Comparison of ENCODE assay signal across 8 cellular contexts in genomic region chr3:65342084-65342683, GRCh38.
A peak's percentile ranks its signal among the peaks of the same experiment; 100 is the strongest.
DNase-seq lines count a peak whose midpoint lies in the region; ATAC-seq and TF ChIP-seq lines count a peak whose summit lies in the region.
"Had no signal": no experiment of that assay in that cellular context is flagged by ENCODE, and none has a peak within 500 bp of the region (broad histone marks: within the 10 kb centered on the region; RNA-seq: fewer than 3 reads in every experiment).

No MANE protein-coding gene starts in this region.

- H2BK120ac ChIP-seq in neuronal stem cell (ENCODE audit: low read depth, low read length), result no peak overlapping the region

- no peak overlapping the region for H2AK5ac ChIP-seq in neuronal stem cell (ENCODE audit: low read depth, low read length)

- no peaks in the 10 kb centered on the region for H4K20me1 ChIP-seq in OCI-LY7 (ENCODE audit: insufficient read depth, low read length)

- POLR2A ChIA-PET in OCI-LY7 (lab: Charles Lee), result no interaction called here

- H4K8ac ChIP-seq in neuronal stem cell (ENCODE audit: low read depth, low read length), result no peak overlapping the region

- no peak overlapping the region for H3K9ac ChIP-seq in neuronal stem cell (ENCODE audit: low read depth, low read length, poor library complexity)

- H3K9me3 ChIP-seq in OCI-LY7 (ENCODE audit: low read length) (no peaks in the 10 kb centered on the region), neuronal stem cell (replicated peaks in 1 of 2; ENCODE audit: control insufficient read depth in 2 of 2, insufficient read depth in 1 of 2, low read depth in 1 of 2, low read length in 2 of 2) (no peaks in the 10 kb centered on the region)

- H3K4me2 ChIP-seq in OCI-LY7 (ENCODE audit: low read length) (no peak overlapping the region), neuronal stem cell (ENCODE audit: insufficient read depth, low read length, poor library complexity, severe bottlenecking) (no peak overlapping the region)

- H2BK15ac ChIP-seq in neuronal stem cell (ENCODE audit: low read length), result no peak overlapping the region

- H3K27me3 Mint-ChIP-seq in HFFc6 (ENCODE audit: insufficient read depth) (peaks cover 8% of the 10 kb centered on the region), endothelial cell (ENCODE audit: unreplicated experiment) (peaks cover 1% of the 10 kb centered on the region)

- H4K91ac ChIP-seq in neuronal stem cell (ENCODE audit: low read depth, low read length, poor library complexity), result no peak overlapping the region

- WGBS in neuronal stem cell (ENCODE audit: extremely low coverage in 2 of 2, insufficient read length in 2 of 2, insufficient replicate concordance in 1 of 2), 2 donors, result no CpG with 5 or more reads among the region's 12 CpGs

- H3K4me1 ChIP-seq in OCI-LY7 (ENCODE audit: insufficient read depth, low read length, poor library complexity, severe bottlenecking) (no peaks in the 10 kb centered on the region), neuronal stem cell (ENCODE audit: control insufficient read depth in 2 of 2, insufficient read depth in 1 of 2, low read depth in 1 of 2, low read length in 2 of 2) (peaks cover 2 to 4% of the 10 kb centered on the region in 2 donors)

- no peak overlapping the region for H3K27ac ChIP-seq in OCI-LY7 (ENCODE audit: low read depth, low read length, poor library complexity, severe bottlenecking)
- H3K27ac ChIP-seq in neuronal stem cell (replicated peaks; ENCODE audit: low read length), result no peak overlapping the region
- H3K27ac ChIP-seq: skin epidermis had no signal

- peak; percentile 73 for TF ChIP-seq CTCF in GM12865 (IDR thresholded peaks at IDR 0.05; ENCODE audit: insufficient read depth, low read depth, low read length, missing control alignments)
- TF ChIP-seq CTCF in HFFc6 (IDR thresholded peaks at IDR 0.05), result peak; percentile 87
- peak; percentile 78 for TF ChIP-seq CTCF in OCI-LY7 (conservative IDR thresholded peaks at IDR 0.05; ENCODE audit: low read length)
- peak; percentile 80 for TF ChIP-seq CTCF in endothelial cell (IDR thresholded peaks at IDR 0.05; ENCODE audit: unreplicated experiment)

- H2BK5ac ChIP-seq in neuronal stem cell (ENCODE audit: low read length), result no peak overlapping the region

- CTCF ChIA-PET in OCI-LY7 (lab: Charles Lee; ENCODE audit: unreplicated experiment), result no interaction called here

- H2BK12ac ChIP-seq in neuronal stem cell (ENCODE audit: low read length), result no peak overlapping the region

- H3K36me3 Mint-ChIP-seq in HFFc6 (ENCODE audit: low read depth) (no peaks in the 10 kb centered on the region), endothelial cell (ENCODE audit: low read depth, unreplicated experiment) (no peaks in the 10 kb centered on the region)

- peak; percentile 60 for DNase-seq in GM12865 (ENCODE audit: low read depth)
- peak; percentile 14 for DNase-seq in HFFc6
- peak; percentile 28 for DNase-seq in OCI-LY7 (ENCODE audit: low spot score)
- DNase-seq in endothelial cell (ENCODE audit: low spot score), result peak; percentile 75
- peak; percentile 59 for DNase-seq in neuronal stem cell (ENCODE audit: low spot score)
- DNase-seq in superior temporal gyrus (ENCODE audit: extremely low spot score), result no peak
- DNase-seq in sciatic nerve (ENCODE audit: low spot score), result no peak

- H3K4ac ChIP-seq in neuronal stem cell (ENCODE audit: low read length), result no peak overlapping the region

- no peak overlapping the region for H3K18ac ChIP-seq in neuronal stem cell (ENCODE audit: low read length)

- no peaks in the 10 kb centered on the region for H3K9me3 Mint-ChIP-seq in HFFc6
- H3K9me3 Mint-ChIP-seq in endothelial cell (ENCODE audit: unreplicated experiment), result no peaks in the 10 kb centered on the region

- intact Hi-C loops in OCI-LY7 (cut with micrococcal nuclease; ENCODE audit: unreplicated experiment) (no loop called here), sciatic nerve (cut with DNase I) (no loop called here)

- no peaks in the 10 kb centered on the region for H3K79me1 ChIP-seq in neuronal stem cell (ENCODE audit: low read depth, low read length)

- no peaks in the 10 kb centered on the region for H3K27me3 ChIP-seq in neuronal stem cell (ENCODE audit: control insufficient read depth in 3 of 3, insufficient read depth in 3 of 3, low read depth in 1 of 3, low read length in 3 of 3)

- H3K4me3 Mint-ChIP-seq in HFFc6 (no peak overlapping the region), endothelial cell (ENCODE audit: unreplicated experiment) (no peak overlapping the region)

- H3K27ac Mint-ChIP-seq in HFFc6, result no peak overlapping the region
- no peak overlapping the region for H3K27ac Mint-ChIP-seq in endothelial cell (ENCODE audit: unreplicated experiment)

- H3K9me2 ChIP-seq in OCI-LY7 (ENCODE audit: insufficient read depth, low read length), result no peaks in the 10 kb centered on the region

- no peak overlapping the region for H3K4me3 ChIP-seq in GM12865 (ENCODE audit: low read depth, low read length)
- H3K4me3 ChIP-seq in OCI-LY7 (ENCODE audit: low read depth, low read length, poor library complexity, severe bottlenecking), result no peak overlapping the region
- H3K4me3 ChIP-seq in neuronal stem cell (ENCODE audit: low read length in 2 of 2), result no peak overlapping the region
- H3K4me3 ChIP-seq: skin epidermis had no signal

- BruUV-seq in OCI-LY7 (replicated peaks; lab: Mats Ljungman, UMichigan), result no TSS peak

- no peak for ATAC-seq in sciatic nerve

- no peak overlapping the region for H2AFZ ChIP-seq in OCI-LY7 (ENCODE audit: low read length)
- H2AFZ ChIP-seq in neuronal stem cell (ENCODE audit: low read length), result no peak overlapping the region

- H3K23ac ChIP-seq in neuronal stem cell (ENCODE audit: low read depth, low read length, poor library complexity), result no peak overlapping the region

- H3K14ac ChIP-seq in neuronal stem cell (ENCODE audit: low read length), result no peak overlapping the region

- H3K4me1 Mint-ChIP-seq in HFFc6 (ENCODE audit: low read depth), result no peaks in the 10 kb centered on the region; the same call in 1 of the 2 replicates
- H3K4me1 Mint-ChIP-seq in endothelial cell (ENCODE audit: unreplicated experiment), result peaks cover 32% of the 10 kb centered on the region

- no peaks in the 10 kb centered on the region for H3K36me3 ChIP-seq in OCI-LY7 (ENCODE audit: insufficient read depth, low read length)
- H3K36me3 ChIP-seq in neuronal stem cell (replicated peaks in 1 of 2; ENCODE audit: control insufficient read depth in 2 of 2, insufficient read depth in 2 of 2, low read length in 2 of 2), result no peaks in the 10 kb centered on the region

- H3K79me2 ChIP-seq in OCI-LY7 (ENCODE audit: insufficient read depth, low read depth, low read length), result no peaks in the 10 kb centered on the region

Comparison
In these comparisons a context has a peak if more than half of its experiments do, and no peak if none do; other contexts are left out.
1. DNase-seq: peak in GM12865 (single experiment), HFFc6 (single experiment), OCI-LY7 (single experiment), endothelial cell (single experiment) and neuronal stem cell (single experiment); none in superior temporal gyrus (single experiment) and sciatic nerve (single experiment).
2. Peak in every context shown above with its lines, with median percentiles within 50 percentile points of each other: CTCF ChIP-seq.